Comparison of ENCODE assay signal across 30 cellular contexts in genomic region chr2:130169896-130170295, GRCh38. TPM values are rescaled to one million over a fixed set of nuclear protein-coding genes. Genes with fewer than 3 reads are reported as not detected.
"Had no signal": no experiment of that assay in that cellular context is flagged by ENCODE, and none has a peak within 500 bp of the region (broad histone marks: within the 10 kb centered on the region; RNA-seq: fewer than 3 reads in every experiment).

No MANE protein-coding gene starts in this region.

- H3K9me3 Mint-ChIP-seq: activated T-cell treated with anti-CD3 and anti-CD28 coated beads, Interleukin-2, amount 50 U/mL, for 24 hours; activated T-cell treated with anti-CD3 and anti-CD28 coated beads, Interleukin-2, amount 50 U/mL, for 72 hours; effector memory CD8-positive, alpha-beta T cell had no signal

- H3K4me1 Mint-ChIP-seq: activated CD4-positive, alpha-beta T cell treated with anti-CD3 and anti-CD28 coated beads for 36 hours had no signal

- H3K27me3 Mint-ChIP-seq: activated CD4-positive, alpha-beta T cell treated with anti-CD3 and anti-CD28 coated beads for 36 hours; activated T-cell treated with anti-CD3 and anti-CD28 coated beads, Interleukin-2, amount 50 U/mL, for 24 hours; effector memory CD8-positive, alpha-beta T cell had no signal

- H3K27ac Mint-ChIP-seq: activated T-cell treated with anti-CD3 and anti-CD28 coated beads, Interleukin-2, amount 50 U/mL, for 24 hours; activated T-cell treated with anti-CD3 and anti-CD28 coated beads, Interleukin-2, amount 50 U/mL, for 72 hours had no signal

- DNase-seq: activated CD4-positive, alpha-beta T cell treated with anti-CD3 and anti-CD28 coated beads for 36 hours; activated CD4-positive, alpha-beta T cell treated with anti-CD3 and anti-CD28 coated beads, Interleukin-2, amount 50 U/mL, for 1 hour; activated CD4-positive, CD25-positive, alpha-beta regulatory T cell; activated CD4-positive, CD25-positive, alpha-beta regulatory T cell treated with anti-CD3 and anti-CD28 coated beads, Interleukin-2, amount 50 U/mL, for 72 hours; activated CD8-positive, alpha-beta memory T cell treated with anti-CD3 and anti-CD28 coated beads for 24 hours; activated CD8-positive, alpha-beta memory T cell treated with anti-CD3 and anti-CD28 coated beads, Interleukin-2, amount 50 U/mL, for 4 hours; activated gamma-delta T cell; activated naive CD4-positive, alpha-beta T cell; activated naive CD4-positive, alpha-beta T cell treated with anti-CD3 and anti-CD28 coated beads, Interleukin-2, amount 50 U/mL, for 16 hours; activated T-cell treated with anti-CD3 and anti-CD28 coated beads for 4 hours; activated T-cell treated with anti-CD3 and anti-CD28 coated beads, Interleukin-2, amount 50 U/mL, for 24 hours; activated T-cell treated with anti-CD3 and anti-CD28 coated beads, Interleukin-2, amount 50 U/mL, for 72 hours; adrenal gland; amygdala; aorta; body of pancreas; caudate nucleus; cortex of kidney; effector CD4-positive, alpha-beta T cell; effector memory CD8-positive, alpha-beta T cell; esophagus squamous epithelium; foreskin melanocyte; heart right ventricle had no signal

- ATAC-seq: body of pancreas; effector memory CD8-positive, alpha-beta T cell; gastroesophageal sphincter; heart right ventricle had no signal

- H3K4me3 Mint-ChIP-seq: activated CD4-positive, alpha-beta T cell treated with anti-CD3 and anti-CD28 coated beads for 36 hours; activated T-cell treated with anti-CD3 and anti-CD28 coated beads, Interleukin-2, amount 50 U/mL, for 24 hours; activated T-cell treated with anti-CD3 and anti-CD28 coated beads, Interleukin-2, amount 50 U/mL, for 72 hours; effector memory CD8-positive, alpha-beta T cell had no signal

RNA-seq across cellular contexts. Expression of gene TUBA3E, which starts 28.3 kb away (rescaled TPM):
- total RNA-seq: activated CD4-positive, alpha-beta T cell treated with anti-CD3 and anti-CD28 coated beads for 36 hours; activated T-cell treated with anti-CD3 and anti-CD28 coated beads, Interleukin-2, amount 50 U/mL, for 72 hours; adrenal gland; aorta; body of pancreas; chondrocyte; dermis blood vessel endothelial cell; esophagus squamous epithelium; fibroblast of lung; fibroblast of villous mesenchyme; gastroesophageal sphincter; glomerular endothelial cell; T-helper 1 cell treated with Interleukin-12 subunit alpha and Interleukin-12 subunit beta and Interleukin-4 antibody, amounts not matched to agents 30 ng/mL and 1 ng/mL, for 36 hours had no signal

RNA-seq across cellular contexts. Expression of gene POTEF, which starts 40.9 kb away (rescaled TPM):
- total RNA-seq: activated CD4-positive, alpha-beta T cell treated with anti-CD3 and anti-CD28 coated beads for 36 hours; activated T-cell treated with anti-CD3 and anti-CD28 coated beads, Interleukin-2, amount 50 U/mL, for 72 hours; adrenal gland; body of pancreas; esophagus squamous epithelium; fibroblast of lung; fibroblast of villous mesenchyme; gastroesophageal sphincter; heart right ventricle; T-helper 1 cell treated with Interleukin-12 subunit alpha and Interleukin-12 subunit beta and Interleukin-4 antibody, amounts not matched to agents 30 ng/mL and 1 ng/mL, for 36 hours had no signal
